Comparison of ENCODE assay signal across 1 cellular context in the genomic region with DNA sequence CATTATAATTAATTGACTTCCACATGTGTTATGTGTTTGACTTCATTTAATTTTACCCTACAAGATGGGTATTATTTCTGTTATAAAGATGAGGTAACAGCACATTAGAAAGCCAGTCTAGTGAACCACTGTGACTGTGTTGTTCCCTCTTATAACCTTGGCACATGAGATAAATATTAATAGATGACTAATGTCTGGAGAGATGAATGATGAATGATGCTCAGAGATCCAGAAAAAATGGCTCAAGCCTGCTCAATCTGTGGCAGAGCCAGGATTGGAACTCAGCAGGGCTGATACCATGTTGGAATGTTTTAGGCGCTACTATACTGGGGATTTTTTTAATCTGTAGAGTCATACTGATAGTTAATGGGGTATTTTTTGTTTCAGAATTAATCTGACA.
TF ChIP-seq lines count a peak whose summit lies in the region.

No MANE protein-coding gene starts in this region.

TF ChIP-seq in IMR-90, 13 proteins besides CTCF, POLR2A, EP300 and RAD21 (continued from another document):
- TF ChIP-seq BHLHE40 (IDR thresholded peaks at IDR 0.05; ENCODE audit: low read depth, low read length) = no peak
- no peak for TF ChIP-seq NFE2L2 (IDR thresholded peaks at IDR 0.05; ENCODE audit: low read depth, low read length)
- no peak for TF ChIP-seq ELK1 (IDR thresholded peaks at IDR 0.05; ENCODE audit: borderline replicate concordance, low read depth, low read length)
- TF ChIP-seq CEBPB (IDR thresholded peaks at IDR 0.05; ENCODE audit: low read depth, low read length) = no peak
- TF ChIP-seq MAZ (IDR thresholded peaks at IDR 0.05; ENCODE audit: borderline replicate concordance, low read depth, low read length) = no peak
- TF ChIP-seq RFX5 (IDR thresholded peaks at IDR 0.05; ENCODE audit: low read depth, low read length) = no peak
- TF ChIP-seq, protein P1, sequence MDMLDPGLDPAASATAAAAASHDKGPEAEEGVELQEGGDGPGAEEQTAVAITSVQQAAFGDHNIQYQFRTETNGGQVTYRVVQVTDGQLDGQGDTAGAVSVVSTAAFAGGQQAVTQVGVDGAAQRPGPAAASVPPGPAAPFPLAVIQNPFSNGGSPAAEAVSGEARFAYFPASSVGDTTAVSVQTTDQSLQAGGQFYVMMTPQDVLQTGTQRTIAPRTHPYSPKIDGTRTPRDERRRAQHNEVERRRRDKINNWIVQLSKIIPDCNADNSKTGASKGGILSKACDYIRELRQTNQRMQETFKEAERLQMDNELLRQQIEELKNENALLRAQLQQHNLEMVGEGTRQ (IDR thresholded peaks at IDR 0.05; ENCODE audit: low read depth, low read length) = no peak
- no peak for TF ChIP-seq MXI1 (IDR thresholded peaks at IDR 0.05; ENCODE audit: borderline replicate concordance, low read depth, low read length)
- no peak for TF ChIP-seq FOS (IDR thresholded peaks at IDR 0.05; ENCODE audit: low read depth, low read length)
